15 cellular contexts compared by ENCODE assay signal in the genomic region with DNA sequence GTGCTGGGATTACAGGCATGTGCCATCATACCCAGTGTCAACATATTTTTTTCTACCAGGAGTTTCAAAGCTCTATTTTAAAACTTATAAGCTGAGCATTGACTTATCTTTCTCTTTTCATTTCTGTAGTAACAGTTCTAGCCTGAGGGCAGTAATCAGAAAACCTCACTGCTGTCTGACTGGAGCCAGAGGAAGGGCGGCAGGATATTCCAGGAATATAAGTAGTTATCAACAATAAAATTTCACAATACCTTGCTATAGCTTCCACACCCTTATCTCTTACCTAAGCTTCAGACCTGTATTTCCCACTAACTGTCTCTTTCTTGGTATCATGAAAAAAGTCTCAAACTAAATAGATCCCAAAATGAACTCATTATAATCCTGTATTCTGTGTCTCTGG. TPM values are rescaled to one million over a fixed set of nuclear protein-coding genes. Genes with fewer than 3 reads are reported as not detected.
DNase-seq lines count a peak whose midpoint lies in the region; TF ChIP-seq lines count a peak whose summit lies in the region.
"Had no signal": no experiment of that assay in that cellular context is flagged by ENCODE, and none has a peak within 500 bp of the region (broad histone marks: within the 10 kb centered on the region; RNA-seq: fewer than 3 reads in every experiment).

No MANE protein-coding gene starts in this region.

- intact Hi-C loops in posterior vena cava (cut with DNase I) = loop anchor here in 1 of 2 donors (5.0 kb wide), 1 partner anchor 994 kb away; no protein-coding TSS in a partner anchor
- intact Hi-C loops in tibial artery (cut with DNase I; ENCODE audit: low total_unique reads) = loop anchor here (5.0 kb wide), 1 partner anchor 49 kb away; no protein-coding TSS in a partner anchor

- no peak for TF ChIP-seq CTCF in tibial artery (IDR thresholded peaks at IDR 0.05)

- H3K4me3 ChIP-seq in SK-N-MC (no peak overlapping the region), tibial artery (no peak overlapping the region)

- H3K27ac ChIP-seq in SK-N-MC = peak overlapping the region; percentile 27; the same call in 1 of the 2 replicates
- no peak overlapping the region for H3K27ac ChIP-seq in tibial artery

- DNase-seq in NCI-H226 = peak; percentile 95
- peak; percentile 53 for DNase-seq in SK-N-MC (ENCODE audit: low read depth, low spot score)
- peak; percentile 40 for DNase-seq in foreskin melanocyte
- no peak for DNase-seq in activated T-cell treated with anti-CD3 and anti-CD28 coated beads, Interleukin-2, amount 50 U/mL, for 1 hour
- no peak for DNase-seq in posterior vena cava (ENCODE audit: low spot score)
- DNase-seq in tibial artery = no peak
- DNase-seq in NCI-H2029 (lab: John Stamatoyannopoulos, UW) = no peak
- DNase-seq: BE2C; CD4-positive, alpha-beta memory T cell; DND-41; HFFc6; NCI-H1417 treated with DMSO at 0.1 percent for 48 hours; NCI-H2029 treated with DMSO at 0.1 percent for 48 hours; NCI-H524; Right ventricle myocardium superior had no signal

- H3K36me3 ChIP-seq in SK-N-MC (ENCODE audit: insufficient read depth, low read length) = no peaks in the 10 kb centered on the region
- no peaks in the 10 kb centered on the region for H3K36me3 ChIP-seq in tibial artery
- H3K36me3 ChIP-seq: BE2C had no signal

- peaks cover 0 to 10% (median 3%) of the 10 kb centered on the region in 4 donors for H3K4me1 ChIP-seq in tibial artery
- H3K4me1 ChIP-seq: BE2C had no signal

- H3K9me3 ChIP-seq in SK-N-MC (ENCODE audit: low read depth, low read length) (no peaks in the 10 kb centered on the region), tibial artery (no peaks in the 10 kb centered on the region)
- H3K9me3 ChIP-seq: BE2C had no signal

- no peaks in the 10 kb centered on the region for H3K27me3 ChIP-seq in tibial artery
- H3K27me3 ChIP-seq: BE2C had no signal

- H3K9ac ChIP-seq in SK-N-MC (ENCODE audit: insufficient read length) = no peak overlapping the region

RNA-seq across cellular contexts. Expression of a gene that starts 5.1 kb away (rescaled TPM):
- total RNA-seq in posterior vena cava = 10 to 100 TPM; 13.7 to 22.6 TPM

Comparison
In these comparisons a context has a peak if more than half of its experiments do, and no peak if none do; other contexts are left out.
1. DNase-seq: peak in NCI-H226 (single experiment), SK-N-MC (single experiment) and foreskin melanocyte (single experiment); none in activated T-cell treated with anti-CD3 and anti-CD28 coated beads, Interleukin-2, amount 50 U/mL, for 1 hour (single experiment), posterior vena cava (single experiment), tibial artery (0 of 2) and NCI-H2029 (single experiment).